22 cellular contexts compared by ENCODE assay signal in the genomic region with DNA sequence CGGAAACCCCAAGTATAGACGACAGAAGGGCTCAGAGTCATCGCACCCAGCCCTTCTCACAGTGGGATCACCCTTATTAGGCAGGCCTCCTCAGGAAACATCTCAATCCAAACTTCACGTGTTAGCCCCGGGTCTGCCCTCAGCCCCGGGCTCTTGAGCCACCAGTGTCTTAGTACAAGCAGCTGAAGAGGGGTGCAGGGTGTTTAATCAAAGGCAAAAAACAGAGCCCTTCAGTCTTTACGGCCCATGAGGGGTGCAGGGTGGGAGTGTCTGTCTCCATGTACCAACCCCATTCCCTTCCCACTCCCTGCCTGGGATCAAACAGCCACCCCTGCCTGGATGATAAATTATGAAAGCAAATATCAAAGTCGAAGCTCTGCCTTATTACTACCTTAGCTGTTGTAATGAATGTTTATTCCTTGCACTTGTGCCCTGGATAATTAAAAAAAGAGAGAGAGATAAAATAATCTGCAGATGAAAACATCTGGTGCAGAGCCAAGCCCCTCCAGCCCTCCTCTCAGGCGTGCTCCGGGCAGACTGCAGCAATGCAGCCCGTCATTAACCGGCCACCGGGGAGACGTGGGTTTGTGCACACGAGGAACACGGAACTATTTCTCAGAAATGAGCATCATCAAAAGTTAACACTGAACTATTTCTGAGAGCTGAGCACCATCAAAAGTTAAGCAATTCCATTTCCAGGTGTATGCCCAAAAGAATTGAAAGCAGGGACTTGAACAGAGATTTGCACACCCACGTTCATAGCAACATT.
"Had no signal": no experiment of that assay in that cellular context is flagged by ENCODE, and none has a peak within 500 bp of the region (broad histone marks: within the 10 kb centered on the region; RNA-seq: fewer than 3 reads in every experiment).

No MANE protein-coding gene starts in this region.

- H3K4me3 Mint-ChIP-seq: dendritic cell treated with granulocyte-macrophage colony-stimulating factor and Interleukin-4, amounts not matched to agents 40 ng/mL and 50 ng/mL, for 4 days; effector memory CD8-positive, alpha-beta T cell; immature natural killer cell; naive thymus-derived CD4-positive, alpha-beta T cell; nephron progenitor cell; type B pancreatic cell had no signal

- H3K4me3 ChIP-seq: esophagus squamous epithelium, gastroesophageal sphincter, left ventricle myocardium inferior, lower lobe of right lung, ovary, right atrium auricular region, sigmoid colon, skin epidermis, suprapubic skin, thyroid gland had no signal

- DNase-seq: effector memory CD8-positive, alpha-beta T cell; esophagus squamous epithelium; foreskin fibroblast; glutamatergic neuron; immature natural killer cell; left ventricle myocardium inferior; lower lobe of right lung; mesenchymal stem cell; naive thymus-derived CD4-positive, alpha-beta T cell; nephron progenitor cell; ovary; sigmoid colon; stimulated activated CD4-positive, alpha-beta T cell treated with anti-CD3 and anti-CD28 coated beads, Interleukin-12 subunit alpha, Interleukin-12 subunit beta, amount 100 ng/mL, for 4 hours; stimulated activated naive CD8-positive, alpha-beta T cell treated with anti-CD3 and anti-CD28 coated beads, Interleukin-15, Interleukin-2, amounts not matched to agents 100 U/mL and 50 U/mL, for 24 hours; thyroid gland had no signal

- H3K36me3 ChIP-seq: esophagus squamous epithelium, left ventricle myocardium inferior, lower lobe of right lung, ovary, right atrium auricular region, sigmoid colon, suprapubic skin, thyroid gland had no signal

- H3K4me1 ChIP-seq: gastroesophageal sphincter, lower lobe of right lung, suprapubic skin, thyroid gland had no signal

- H3K9me3 ChIP-seq: ovary, thyroid gland had no signal

- ATAC-seq: effector memory CD8-positive, alpha-beta T cell; gastroesophageal sphincter; lower lobe of right lung; naive thymus-derived CD4-positive, alpha-beta T cell; stimulated activated naive CD8-positive, alpha-beta T cell treated with anti-CD3 and anti-CD28 coated beads, Interleukin-15, Interleukin-2, amounts not matched to agents 100 U/mL and 50 U/mL, for 24 hours had no signal

- H3K27ac ChIP-seq: epithelial cell of prostate, esophagus squamous epithelium, gastroesophageal sphincter, left ventricle myocardium inferior, lower lobe of right lung, ovary, right atrium auricular region, sigmoid colon, suprapubic skin, thyroid gland had no signal

- H3K27me3 Mint-ChIP-seq: dendritic cell treated with granulocyte-macrophage colony-stimulating factor and Interleukin-4, amounts not matched to agents 40 ng/mL and 50 ng/mL, for 4 days; naive thymus-derived CD4-positive, alpha-beta T cell; type B pancreatic cell had no signal

- H3K4me1 Mint-ChIP-seq: immature natural killer cell had no signal

- H3K27ac Mint-ChIP-seq: dendritic cell treated with granulocyte-macrophage colony-stimulating factor and Interleukin-4, amounts not matched to agents 40 ng/mL and 50 ng/mL, for 4 days; effector memory CD8-positive, alpha-beta T cell; naive thymus-derived CD4-positive, alpha-beta T cell; nephron progenitor cell; type B pancreatic cell had no signal

- H3K27me3 ChIP-seq: esophagus squamous epithelium, gastroesophageal sphincter, ovary, right atrium auricular region, suprapubic skin, thyroid gland had no signal
